Comparison of ENCODE assay signal across 21 cellular contexts in genomic region chr5:151496041-151496484, GRCh38. TPM values are rescaled to one million over a fixed set of nuclear protein-coding genes. Genes with fewer than 3 reads are reported as not detected.
DNase-seq lines count a peak whose midpoint lies in the region; ATAC-seq, FAIRE-seq and TF ChIP-seq lines count a peak whose summit lies in the region.
"Had no signal": no experiment of that assay in that cellular context is flagged by ENCODE, and none has a peak within 500 bp of the region (broad histone marks: within the 10 kb centered on the region; RNA-seq: fewer than 3 reads in every experiment).

No MANE protein-coding gene starts in this region.

- no peak for ATAC-seq in HG03442 (IDR thresholded peaks at IDR 0.05; ENCODE audit: unreplicated experiment)
- ATAC-seq: esophagus mucosa; gastroesophageal sphincter; GM12878; left ventricle myocardium superior; mucosa of descending colon; psoas muscle; Right ventricle myocardium inferior; stimulated activated memory B cell treated with anti-CD40 and anti-IgM and Interleukin-4, amounts not matched to agents 10 μg/mL and 1 μg/mL and 100 μg/mL, for 72 hours; T-cell had no signal

- TF ChIP-seq CTCF in bronchial epithelial cell (IDR thresholded peaks at IDR 0.05; ENCODE audit: insufficient read depth, low read length, severe bottlenecking) = no peak

- H3K27ac ChIP-seq in HUES6 (ENCODE audit: low read depth, low read length) (peak overlapping the region; percentile 88), iPS-20b (ENCODE audit: low read length) (no peak overlapping the region), substantia nigra (ENCODE audit: low read depth, low read length, poor library complexity, severe bottlenecking) (no peak overlapping the region)
- H3K27ac ChIP-seq: gastroesophageal sphincter, psoas muscle, uterus had no signal

- H3K36me3 ChIP-seq in HUES6 (ENCODE audit: control insufficient read depth, insufficient read depth, low read length) (no peaks in the 10 kb centered on the region), bronchial epithelial cell (ENCODE audit: control insufficient read depth, insufficient read depth, low read length) (no peaks in the 10 kb centered on the region), iPS-20b (ENCODE audit: insufficient read depth, low read depth, low read length) (no peaks in the 10 kb centered on the region; the same call in 1 of the 2 replicates)
- H3K36me3 ChIP-seq: uterus had no signal

- peak overlapping the region; percentile 43 for H3K4me3 ChIP-seq in HUES6 (ENCODE audit: low read depth, low read length)
- no peak overlapping the region for H3K4me3 ChIP-seq in bronchial epithelial cell (ENCODE audit: low read depth, low read length)
- H3K4me3 ChIP-seq in iPS-20b (ENCODE audit: low read length) = peak overlapping the region; percentile 52
- H3K4me3 ChIP-seq: gastroesophageal sphincter, GM12878, mucosa of descending colon, psoas muscle, uterus had no signal

- no peak for FAIRE-seq in bronchial epithelial cell (lab: Jason Lieb, UNC)
- FAIRE-seq: GM12878 had no signal

- H3K27me3 ChIP-seq in HUES6 (ENCODE audit: control insufficient read depth, insufficient read depth, low read length) = no peaks in the 10 kb centered on the region
- H3K27me3 ChIP-seq in bronchial epithelial cell (ENCODE audit: control insufficient read depth, insufficient read depth, low read length) = no peaks in the 10 kb centered on the region
- H3K27me3 ChIP-seq in iPS-20b (ENCODE audit: insufficient read depth, low read length) = no peaks in the 10 kb centered on the region
- H3K27me3 ChIP-seq: gastroesophageal sphincter, uterus had no signal

- H3K9me3 ChIP-seq in HUES6 (ENCODE audit: control insufficient read depth, insufficient read depth, low read depth, low read length) (peaks cover 4% of the 10 kb centered on the region; the same call in 1 of the 2 replicates), iPS-20b (ENCODE audit: insufficient read depth, low read depth, low read length) (peaks cover 5% of the 10 kb centered on the region)
- H3K9me3 ChIP-seq: gastroesophageal sphincter, mucosa of descending colon, psoas muscle, uterus had no signal

- H3K4me1 ChIP-seq in HUES6 (ENCODE audit: control insufficient read depth, insufficient read depth, low read length) (peaks cover 37% of the 10 kb centered on the region), iPS-20b (ENCODE audit: insufficient read depth, low read length) (peaks cover 10% of the 10 kb centered on the region)
- H3K4me1 ChIP-seq: uterus had no signal

- DNase-seq in bronchial epithelial cell (ENCODE audit: low read depth) (peak; percentile 29), HK-2 (ENCODE audit: unreplicated experiment) (no peak), retina (no peak), substantia nigra (lab: John Stamatoyannopoulos, UW) (no peak)
- DNase-seq: activated T-cell treated with anti-CD3 and anti-CD28 coated beads, Interleukin-2, amount 50 U/mL, for 1 hour; DMS53; effector memory CD4-positive, alpha-beta T cell; left ventricle myocardium superior; mucosa of descending colon; NCI-H2081 treated with DMSO at 0.1 percent for 48 hours; psoas muscle; T-cell; uterus had no signal

- H3K9ac ChIP-seq in HUES6 (ENCODE audit: low read length) (peak overlapping the region; percentile 60), iPS-20b (ENCODE audit: low read depth, low read length) (peak overlapping the region; percentile 25; the same call in 1 of the 2 replicates)

RNA-seq across cellular contexts. Expression of gene SLC36A1, which starts 48.7 kb away (rescaled TPM):
- 4.5 and 4.9 TPM in 2 replicates for total RNA-seq in bronchial epithelial cell
